ENCODE assay signal across 19 cellular contexts in genomic region chr12:97380440-97380839, GRCh38.
DNase-seq lines count a peak whose midpoint lies in the region; ATAC-seq and TF ChIP-seq lines count a peak whose summit lies in the region.
"Had no signal": no experiment of that assay in that cellular context is flagged by ENCODE, and none has a peak within 500 bp of the region (broad histone marks: within the 10 kb centered on the region; RNA-seq: fewer than 3 reads in every experiment).

No MANE protein-coding gene starts in this region.

- no peaks in the 10 kb centered on the region for H3K79me2 ChIP-seq in PC-9 (ENCODE audit: low read depth)

- no peak overlapping the region for H2AFZ ChIP-seq in PC-9

- intact Hi-C loops in PC-9 (cut with micrococcal nuclease; ENCODE audit: unreplicated experiment): no loop called here

- ATAC-seq in HG03442 (IDR thresholded peaks at IDR 0.05; ENCODE audit: unreplicated experiment): peak; percentile 29
- no peak for ATAC-seq in HG03095 (IDR thresholded peaks at IDR 0.05; ENCODE audit: unreplicated experiment)
- ATAC-seq in HG03378 (IDR thresholded peaks at IDR 0.05; ENCODE audit: unreplicated experiment): no peak
- ATAC-seq: T-cell had no signal

- POLR2A ChIA-PET in PC-9 (lab: Charles Lee; ENCODE audit: unreplicated experiment): no interaction called here

- H3K4me2 ChIP-seq in PC-9: no peak overlapping the region

- H3K27ac ChIP-seq in PC-9: no peak overlapping the region
- H3K27ac ChIP-seq: SJCRH30 had no signal

- no peaks in the 10 kb centered on the region for H3K9me2 ChIP-seq in PC-9 (ENCODE audit: insufficient read depth)

- H3K4me1 ChIP-seq in PC-9 (replicated peaks; ENCODE audit: insufficient read depth): no peaks in the 10 kb centered on the region
- H3K4me1 ChIP-seq: SJCRH30 had no signal

- H3K9me3 ChIP-seq in PC-9 (ENCODE audit: insufficient read depth, low read depth): no peaks in the 10 kb centered on the region
- H3K9me3 ChIP-seq: SJCRH30 had no signal

- DNase-seq in astrocyte of the hippocampus (ENCODE audit: low read depth, low spot score): peak; percentile 47
- peak; percentile 9 for DNase-seq in medulla oblongata (ENCODE audit: extremely low spot score)
- no peak for DNase-seq in activated T-cell treated with anti-CD3 and anti-CD28 coated beads for 4 hours
- DNase-seq in PC-9: no peak
- DNase-seq: Calu3; CD8-positive, alpha-beta memory T cell; GOT3; HCEC 1CT; KBM-7; NCI-H1105 treated with DMSO at 0.1 percent for 48 hours; NCI-H2029; NCI-H446; NCI-H524 treated with DMSO at 0.1 percent for 48 hours; NCI-H774; SJCRH30; T-cell had no signal

- BruUV-seq in PC-9 (replicated peaks; lab: Mats Ljungman, UMichigan): no TSS peak

- H3K27me3 ChIP-seq in PC-9 (ENCODE audit: insufficient read depth, low read depth): no peaks in the 10 kb centered on the region
- H3K27me3 ChIP-seq: SJCRH30 had no signal

- H3F3A ChIP-seq in PC-9 (ENCODE audit: insufficient read depth, low read depth): no peaks in the 10 kb centered on the region

- no peaks in the 10 kb centered on the region for H3K36me3 ChIP-seq in PC-9 (ENCODE audit: low read depth)
- H3K36me3 ChIP-seq: SJCRH30 had no signal

- CTCF ChIA-PET in PC-9 (lab: Charles Lee): no interaction called here

- no peak for TF ChIP-seq CTCF in PC-9 (conservative IDR thresholded peaks at IDR 0.05)

- H3K4me3 ChIP-seq in PC-9: no peak overlapping the region
- H3K4me3 ChIP-seq: SJCRH30 had no signal

- H4K20me1 ChIP-seq in PC-9 (ENCODE audit: insufficient read depth): no peaks in the 10 kb centered on the region

Comparison
In these comparisons a context has a peak if more than half of its experiments do, and no peak if none do; other contexts are left out.
1. DNase-seq: peak in astrocyte of the hippocampus (single experiment) and medulla oblongata (single experiment); none in activated T-cell treated with anti-CD3 and anti-CD28 coated beads for 4 hours (single experiment) and PC-9 (0 of 2).